ENCODE assay signal across 27 cellular contexts in genomic region chr5:123471385-123471784, GRCh38.
"Had no signal": no experiment of that assay in that cellular context is flagged by ENCODE, and none has a peak within 500 bp of the region (broad histone marks: within the 10 kb centered on the region; RNA-seq: fewer than 3 reads in every experiment).

No MANE protein-coding gene starts in this region.

- ATAC-seq: stimulated activated effector memory CD8-positive, alpha-beta T cell treated with anti-CD3 and anti-CD28 coated beads, Interleukin-12 subunit alpha, Interleukin-12 subunit beta, amount 100 ng/mL, for 72 hours; stimulated activated memory B cell treated with anti-CD40 and anti-IgM and Interleukin-4, amounts not matched to agents 10 μg/mL and 1 μg/mL and 100 μg/mL, for 72 hours; stimulated activated naive B cell treated with anti-CD40 and anti-IgM and Interleukin-4, amounts not matched to agents 10 μg/mL and 1 μg/mL and 100 μg/mL, for 72 hours; stimulated activated naive CD8-positive, alpha-beta T cell treated with anti-CD3 and anti-CD28 coated beads, Interleukin-15, amount 100 ng/mL, for 72 hours; stimulated activated naive CD8-positive, alpha-beta T cell treated with anti-CD3 and anti-CD28 coated beads, Interleukin-15, Interleukin-2, amounts not matched to agents 100 U/mL and 50 U/mL, for 24 hours; upper lobe of right lung had no signal

- H3K27ac ChIP-seq: stomach, suprapubic skin, testis, thoracic aorta, thyroid gland, tibial artery, tibial nerve, transverse colon, upper lobe of left lung, upper lobe of right lung, uterus, vagina had no signal

- H3K27me3 ChIP-seq: stomach, testis, thyroid gland, tibial artery, tibial nerve, transverse colon, upper lobe of left lung, upper lobe of right lung, uterus, vagina had no signal

- H3K4me3 ChIP-seq: stomach, suprapubic skin, testis, thoracic aorta, thyroid gland, tibial artery, tibial nerve, transverse colon, upper lobe of left lung, upper lobe of right lung, uterus, vagina had no signal

- FAIRE-seq: urothelium cell line had no signal

- DNase-seq: stimulated activated CD4-positive, alpha-beta T cell treated with anti-CD3 and anti-CD28 coated beads, Interleukin-2, amount 100 ng/mL, for 48 hours; stimulated activated CD4-positive, alpha-beta T cell treated with anti-CD3 and anti-CD28 coated beads, Interleukin-4, amount 100 ng/mL, for 1 hour; stimulated activated CD4-positive, alpha-beta T cell treated with anti-CD3 and anti-CD28 coated beads, Interleukin-4, amount 100 ng/mL, for 24 hours; stimulated activated CD4-positive, alpha-beta T cell treated with anti-CD3 and anti-CD28 coated beads, Interleukin-4, amount 100 ng/mL, for 4 hours; stimulated activated CD8-positive, alpha-beta memory T cell treated with anti-CD3 and anti-CD28 coated beads, Interleukin-4, amount 100 ng/mL, for 48 hours; stimulated activated naive B cell treated with anti-CD40 and anti-IgM and Interleukin-4, amounts not matched to agents 10 μg/mL and 1 μg/mL and 100 μg/mL, for 72 hours; stimulated activated naive CD4-positive, alpha-beta T cell; stimulated activated naive CD4-positive, alpha-beta T cell treated with Interleukin-2 at 50 U/mL for 16 hours; stimulated activated naive CD8-positive, alpha-beta T cell treated with anti-CD3 and anti-CD28 coated beads, Interleukin-15, amount 100 ng/mL, for 72 hours; stimulated activated naive CD8-positive, alpha-beta T cell treated with anti-CD3 and anti-CD28 coated beads, Interleukin-15, Interleukin-2, amounts not matched to agents 100 U/mL and 50 U/mL, for 24 hours; stomach; substantia nigra; testis; tibial artery; transverse colon; trophoblast cell; upper lobe of left lung; upper lobe of right lung; uterus had no signal

- H3K4me1 ChIP-seq: stomach, suprapubic skin, testis, thyroid gland, tibial artery, tibial nerve, transverse colon, upper lobe of left lung, upper lobe of right lung, uterus, vagina had no signal

- H3K36me3 ChIP-seq: stomach, suprapubic skin, thoracic aorta, thyroid gland, tibial artery, tibial nerve, transverse colon, upper lobe of left lung, upper lobe of right lung, uterus, vagina had no signal

- H3K9me3 ChIP-seq: stomach, suprapubic skin, testis, thoracic aorta, thyroid gland, tibial artery, transverse colon, upper lobe of left lung, upper lobe of right lung, uterus, vagina had no signal
